19 cellular contexts compared by ENCODE assay signal in genomic region chr12:99450231-99450630, GRCh38.
DNase-seq lines count a peak whose midpoint lies in the region; ATAC-seq and TF ChIP-seq lines count a peak whose summit lies in the region.
"Had no signal": no experiment of that assay in that cellular context is flagged by ENCODE, and none has a peak within 500 bp of the region (broad histone marks: within the 10 kb centered on the region; RNA-seq: fewer than 3 reads in every experiment).

No MANE protein-coding gene starts in this region.

- intact Hi-C loops in PC-3 (cut with micrococcal nuclease) = no loop called here
- intact Hi-C loops in Right ventricle myocardium inferior (cut with DNase I) = no loop called here

- H3K9me2 ChIP-seq in PC-3 (replicated peaks; ENCODE audit: low read length) = no peaks in the 10 kb centered on the region
- peaks cover 5% of the 10 kb centered on the region for H3K9me2 ChIP-seq in GM23338 (ENCODE audit: insufficient read depth)

- H3K9me3 ChIP-seq in PC-3 (ENCODE audit: low read length) = no peaks in the 10 kb centered on the region

- no peak overlapping the region for H3K27ac Mint-ChIP-seq in GM23338
- H3K27ac Mint-ChIP-seq: CD8-positive, alpha-beta T cell had no signal

- H3K4me1 ChIP-seq in PC-3 (ENCODE audit: insufficient read depth, low read length) (peaks cover 16% of the 10 kb centered on the region), GM23338 (ENCODE audit: insufficient read depth) (0 out of 2 replicates have a peak, but pooled peaks cover 8% of the 10 kb centered on the region)

- no peak overlapping the region for H3K4me3 Mint-ChIP-seq in GM23338
- H3K4me3 Mint-ChIP-seq: CD8-positive, alpha-beta T cell had no signal

- H3K4me1 Mint-ChIP-seq in GM23338 = peaks cover 12% of the 10 kb centered on the region

- H3K4me3 ChIP-seq in PC-3 (ENCODE audit: low read length) (no peak overlapping the region), epithelial cell of proximal tubule (ENCODE audit: low read depth, low read length) (peak overlapping the region; percentile 34), GM23338 (no peak overlapping the region)
- H3K4me3 ChIP-seq: BLaER1 treated with 17β-estradiol and CSF1 and Interleukin-3, amounts not matched to agents 10 nM and 100 nM had no signal

- no peak overlapping the region for H3K27ac ChIP-seq in PC-3 (ENCODE audit: low read length)
- no peak overlapping the region for H3K27ac ChIP-seq in GM23338 (ENCODE audit: low read depth)
- H3K27ac ChIP-seq: BLaER1 treated with 17β-estradiol and CSF1 and Interleukin-3, amounts not matched to agents 10 nM and 100 nM had no signal

- peak; percentile 42 for DNase-seq in ACHN
- no peak for DNase-seq in PC-3
- peak; percentile 85 for DNase-seq in epithelial cell of proximal tubule (ENCODE audit: low read depth)
- peak; percentile 94 for DNase-seq in renal cortical epithelial cell (ENCODE audit: low read depth)
- DNase-seq in Right ventricle myocardium inferior (ENCODE audit: missing footprints) = no peak
- DNase-seq in effector CD4-positive, alpha-beta T cell = no peak
- DNase-seq in activated CD4-positive, alpha-beta T cell treated with anti-CD3 and anti-CD28 coated beads for 1 hour = no peak
- no peak for DNase-seq in GM23338 (ENCODE audit: low spot score)
- DNase-seq: CD8-positive, alpha-beta T cell; DMS53; EL; NCI-H1417; NCI-H187; NCI-H2107; NCI-H510A; NCI-H748 treated with DMSO at 0.1 percent for 48 hours; RPMI8226; SIG-M5 had no signal

- H4K20me1 ChIP-seq in PC-3 (ENCODE audit: low read length) = no peaks in the 10 kb centered on the region
- no peaks in the 10 kb centered on the region for H4K20me1 ChIP-seq in GM23338 (replicated peaks; ENCODE audit: insufficient read depth)
- H4K20me1 ChIP-seq: BLaER1 treated with 17β-estradiol and CSF1 and Interleukin-3, amounts not matched to agents 10 nM and 100 nM had no signal

- no peak overlapping the region for H3K9ac ChIP-seq in PC-3 (ENCODE audit: low read length)
- H3K9ac ChIP-seq: BLaER1 treated with 17β-estradiol and CSF1 and Interleukin-3, amounts not matched to agents 10 nM and 100 nM had no signal

- ATAC-seq in PC-3 = peak; percentile 42; the same call in 1 of the 2 replicates
- ATAC-seq in Right ventricle myocardium inferior = no peak
- no peak for ATAC-seq in GM23338
- ATAC-seq: CD8-positive, alpha-beta T cell had no signal

- CTCF ChIA-PET in PC-3 (lab: Charles Lee) = no interaction called here

- TF ChIP-seq CTCF in PC-3 (conservative IDR thresholded peaks at IDR 0.05; ENCODE audit: low read depth, low read length) (no peak), epithelial cell of proximal tubule (conservative IDR thresholded peaks at IDR 0.05; ENCODE audit: low read depth, low read length) (no peak), GM23338 (conservative IDR thresholded peaks at IDR 0.05; ENCODE audit: low read depth in 2 of 2) (no peak)

- H3F3A ChIP-seq in PC-3 (ENCODE audit: low read length, unreplicated experiment) = no peaks in the 10 kb centered on the region
- H3F3A ChIP-seq in GM23338 (replicated peaks; ENCODE audit: low read depth) = no peaks in the 10 kb centered on the region

- H3K9me3 Mint-ChIP-seq in GM23338 = no peaks in the 10 kb centered on the region; the same call in 2 of the 3 replicates

- no peaks in the 10 kb centered on the region for H3K36me3 Mint-ChIP-seq in GM23338 (ENCODE audit: low read depth)
- H3K36me3 Mint-ChIP-seq: CD8-positive, alpha-beta T cell had no signal

- H3K27me3 ChIP-seq in PC-3 (ENCODE audit: low read length) (no peaks in the 10 kb centered on the region), GM23338 (ENCODE audit: insufficient read depth) (no peaks in the 10 kb centered on the region)
- H3K27me3 ChIP-seq: BLaER1 treated with 17β-estradiol and CSF1 and Interleukin-3, amounts not matched to agents 10 nM and 100 nM had no signal

- H3K4me2 ChIP-seq in PC-3 (ENCODE audit: low read length) = no peak overlapping the region
- no peak overlapping the region for H3K4me2 ChIP-seq in GM23338
- H3K4me2 ChIP-seq: BLaER1 treated with 17β-estradiol and CSF1 and Interleukin-3, amounts not matched to agents 10 nM and 100 nM had no signal

- no peaks in the 10 kb centered on the region for H3K36me3 ChIP-seq in PC-3 (ENCODE audit: low read depth, low read length)
- no peaks in the 10 kb centered on the region for H3K36me3 ChIP-seq in GM23338 (ENCODE audit: insufficient read depth)

- no TSS peak for BruUV-seq in PC-3 (replicated peaks; lab: Mats Ljungman, UMichigan)

- no peaks in the 10 kb centered on the region for H3K79me2 ChIP-seq in PC-3 (ENCODE audit: low read length)
- H3K79me2 ChIP-seq in GM23338 (replicated peaks; ENCODE audit: insufficient read depth) = no peaks in the 10 kb centered on the region

- no peaks in the 10 kb centered on the region for H3K27me3 Mint-ChIP-seq in GM23338 (ENCODE audit: insufficient read depth, low read depth, poor library complexity)

- in situ Hi-C loops in ACHN (cut with HindIII; ENCODE audit: low pct_ligation_motif_present, low pct_unique_long_range_greater_than_20kb, low sequenced_read_pairs) = no loop called here

- H2AFZ ChIP-seq in PC-3 (ENCODE audit: low read length) (no peak overlapping the region), GM23338 (no peak overlapping the region)

- POLR2A ChIA-PET in PC-3 (lab: Charles Lee; ENCODE audit: unreplicated experiment) = interaction anchor here (0.5 kb wide), 1 partner anchor 73 kb away, joined by 4 read pairs; no protein-coding TSS in a partner anchor

TF ChIP-seq in GM23338, 12 proteins besides CTCF, POLR2A, EP300 and RAD21 (continues in another document):
- TF ChIP-seq ETS1 (IDR thresholded peaks at IDR 0.05) = no peak
- no peak for TF ChIP-seq REST (IDR thresholded peaks at IDR 0.05; ENCODE audit: unreplicated experiment)
- no peak for TF ChIP-seq CREB1 (CRISPR knock-in tag; IDR thresholded peaks at IDR 0.05; ENCODE audit: low read depth)
- TF ChIP-seq JUNB (IDR thresholded peaks at IDR 0.05; ENCODE audit: unreplicated experiment) = no peak
- TF ChIP-seq ZNF114 (CRISPR knock-in tag; IDR thresholded peaks at IDR 0.05) = no peak
- no peak for TF ChIP-seq POLR2AphosphoS5 (IDR thresholded peaks at IDR 0.05; ENCODE audit: low read depth)
- TF ChIP-seq EZH2 (IDR thresholded peaks at IDR 0.05; ENCODE audit: low read depth, unreplicated experiment) = no peak
- no peak for TF ChIP-seq STAT1 (IDR thresholded peaks at IDR 0.05; ENCODE audit: unreplicated experiment)

Comparison
In these comparisons a context has a peak if more than half of its experiments do, and no peak if none do; other contexts are left out.
1. DNase-seq: peak in ACHN (single experiment), epithelial cell of proximal tubule (single experiment) and renal cortical epithelial cell (single experiment); none in PC-3 (single experiment), Right ventricle myocardium inferior (single experiment), effector CD4-positive, alpha-beta T cell (single experiment), activated CD4-positive, alpha-beta T cell treated with anti-CD3 and anti-CD28 coated beads for 1 hour (single experiment) and GM23338 (single experiment).